ENCODE assay signal across 1 cellular context in genomic region chr2:143702931-143703330, GRCh38.
TF ChIP-seq lines count a peak whose summit lies in the region.

No MANE protein-coding gene starts in this region.

TF ChIP-seq in GM23338, 12 proteins besides CTCF, POLR2A, EP300 and RAD21 (continued from another document):
- TF ChIP-seq ZNF462 (CRISPR knock-in tag; IDR thresholded peaks at IDR 0.05) (no peak), EZH2phosphoT487 (IDR thresholded peaks at IDR 0.05; ENCODE audit: unreplicated experiment) (no peak)
